ENCODE assay signal across 1 cellular context in genomic region chr5:172983542-172984243, GRCh38.
TF ChIP-seq lines count a peak whose summit lies in the region.

Gene ATP6V0E1, plus strand, starts transcription at chr5:172983771. Its CDS starts 90 bp downstream, at chr5:172983861.

TF ChIP-seq in H1, 55 proteins besides CTCF, POLR2A, EP300 and RAD21:
- no peak for TF ChIP-seq EZH2 (IDR thresholded peaks at IDR 0.05; ENCODE audit: low read depth, low read length, severe bottlenecking)
- peak; percentile 73 for TF ChIP-seq SAP30 (IDR thresholded peaks at IDR 0.05; ENCODE audit: insufficient read depth, insufficient replicate concordance, low read length)
- TF ChIP-seq CBX8 (IDR thresholded peaks at IDR 0.05; ENCODE audit: borderline replicate concordance, low read depth, low read length) = no peak
- TF ChIP-seq, protein P1, sequence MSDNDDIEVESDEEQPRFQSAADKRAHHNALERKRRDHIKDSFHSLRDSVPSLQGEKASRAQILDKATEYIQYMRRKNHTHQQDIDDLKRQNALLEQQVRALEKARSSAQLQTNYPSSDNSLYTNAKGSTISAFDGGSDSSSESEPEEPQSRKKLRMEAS (IDR thresholded peaks at IDR 0.05) = peak; percentile 88
- TF ChIP-seq, protein P2, sequence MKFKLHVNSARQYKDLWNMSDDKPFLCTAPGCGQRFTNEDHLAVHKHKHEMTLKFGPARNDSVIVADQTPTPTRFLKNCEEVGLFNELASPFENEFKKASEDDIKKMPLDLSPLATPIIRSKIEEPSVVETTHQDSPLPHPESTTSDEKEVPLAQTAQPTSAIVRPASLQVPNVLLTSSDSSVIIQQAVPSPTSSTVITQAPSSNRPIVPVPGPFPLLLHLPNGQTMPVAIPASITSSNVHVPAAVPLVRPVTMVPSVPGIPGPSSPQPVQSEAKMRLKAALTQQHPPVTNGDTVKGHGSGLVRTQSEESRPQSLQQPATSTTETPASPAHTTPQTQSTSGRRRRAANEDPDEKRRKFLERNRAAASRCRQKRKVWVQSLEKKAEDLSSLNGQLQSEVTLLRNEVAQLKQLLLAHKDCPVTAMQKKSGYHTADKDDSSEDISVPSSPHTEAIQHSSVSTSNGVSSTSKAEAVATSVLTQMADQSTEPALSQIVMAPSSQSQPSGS (IDR thresholded peaks at IDR 0.05; ENCODE audit: low read length) = no peak
- TF ChIP-seq SUZ12 (IDR thresholded peaks at IDR 0.05; ENCODE audit: low read length) = no peak
- 0 out of 2 replicates have a peak, but pooled peaks have one; percentile 26 for TF ChIP-seq KDM5A (IDR thresholded peaks at IDR 0.05; ENCODE audit: low read length)
- TF ChIP-seq CREB1 (IDR thresholded peaks at IDR 0.05) = peak; percentile 61; the same call in 1 of the 2 replicates
- TF ChIP-seq, protein P3, sequence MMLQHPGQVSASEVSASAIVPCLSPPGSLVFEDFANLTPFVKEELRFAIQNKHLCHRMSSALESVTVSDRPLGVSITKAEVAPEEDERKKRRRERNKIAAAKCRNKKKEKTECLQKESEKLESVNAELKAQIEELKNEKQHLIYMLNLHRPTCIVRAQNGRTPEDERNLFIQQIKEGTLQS (IDR thresholded peaks at IDR 0.05; ENCODE audit: insufficient read depth, low read depth, low read length) = peak; percentile 96
- TF ChIP-seq KDM1A (IDR thresholded peaks at IDR 0.05; ENCODE audit: borderline replicate concordance, low read length) = no peak
- peak; percentile 29; the same call in 1 of the 2 replicates for TF ChIP-seq E2F6 (IDR thresholded peaks at IDR 0.05)
- TF ChIP-seq POU5F1 (IDR thresholded peaks at IDR 0.05; ENCODE audit: low read depth, low read length) = no peak
- no peak for TF ChIP-seq CHD7 (IDR thresholded peaks at IDR 0.05; ENCODE audit: insufficient replicate concordance, low read length)
- TF ChIP-seq GABPA (IDR thresholded peaks at IDR 0.05; ENCODE audit: borderline replicate concordance, insufficient read depth, low read length) = no peak
- TF ChIP-seq KDM4A (IDR thresholded peaks at IDR 0.05; ENCODE audit: low read depth, low read length, severe bottlenecking) = peak; percentile 67
- peak; percentile 70 for TF ChIP-seq TAF1 (IDR thresholded peaks at IDR 0.05; ENCODE audit: low read depth, low read length)
- no peak for TF ChIP-seq SIX5 (IDR thresholded peaks at IDR 0.05; ENCODE audit: low read depth, low read length)
- 0 out of 4 replicates have a peak, but pooled peaks of 1 of the 2 experiments have one; percentile 32 for TF ChIP-seq HDAC2 (IDR thresholded peaks at IDR 0.05; ENCODE audit: borderline replicate concordance in 1 of 2, low read depth in 2 of 2, low read length in 2 of 2)
- peak; percentile 87 to 89; a peak in 2 of 4 replicates for TF ChIP-seq SIN3A (conservative IDR thresholded peaks at IDR 0.05 in 1 of 2, IDR thresholded peaks at IDR 0.05 in 1 of 2; ENCODE audit: low read depth in 1 of 2, low read length in 2 of 2)
- no peak for TF ChIP-seq SP4 (IDR thresholded peaks at IDR 0.05; ENCODE audit: low read length)
- TF ChIP-seq PHF8 (conservative IDR thresholded peaks at IDR 0.05; ENCODE audit: low read depth, low read length) = peak; percentile 78
- TF ChIP-seq SP1 (IDR thresholded peaks at IDR 0.05; ENCODE audit: low read depth, low read length) = 0 out of 2 replicates have a peak, but pooled peaks have one; percentile 7
- no peak for TF ChIP-seq EGR1 (IDR thresholded peaks at IDR 0.05; ENCODE audit: borderline replicate concordance, low read depth, low read length)
- TF ChIP-seq TBP (IDR thresholded peaks at IDR 0.05; ENCODE audit: low read depth, low read length) = peak; percentile 68; the same call in 1 of the 2 replicates
- TF ChIP-seq POLR2AphosphoS5 (IDR thresholded peaks at IDR 0.05; ENCODE audit: low read depth, low read length) = peak; percentile 92
- TF ChIP-seq ASH2L (IDR thresholded peaks at IDR 0.05; ENCODE audit: low read length) = peak; percentile 79
- peak; percentile 98 for TF ChIP-seq USF2 (IDR thresholded peaks at IDR 0.05; ENCODE audit: low read length)
- no peak for TF ChIP-seq GTF2F1 (IDR thresholded peaks at IDR 0.05; ENCODE audit: borderline replicate concordance, low read depth, low read length)
- no peak for TF ChIP-seq NANOG (IDR thresholded peaks at IDR 0.05; ENCODE audit: insufficient read depth, low read depth, low read length, poor library complexity, severe bottlenecking)
TF ChIP-seq in H1: peak in this region for 16.
